Comparison of ENCODE assay signal across 1 cellular context in genomic region chr20:11891081-11891826, GRCh38.
TF ChIP-seq lines count a peak whose summit lies in the region.

No MANE protein-coding gene starts in this region.

TF ChIP-seq in HepG2, 621 proteins besides CTCF, POLR2A, EP300 and RAD21 (continued from another document and continues in another):
- TF ChIP-seq, protein P1, sequence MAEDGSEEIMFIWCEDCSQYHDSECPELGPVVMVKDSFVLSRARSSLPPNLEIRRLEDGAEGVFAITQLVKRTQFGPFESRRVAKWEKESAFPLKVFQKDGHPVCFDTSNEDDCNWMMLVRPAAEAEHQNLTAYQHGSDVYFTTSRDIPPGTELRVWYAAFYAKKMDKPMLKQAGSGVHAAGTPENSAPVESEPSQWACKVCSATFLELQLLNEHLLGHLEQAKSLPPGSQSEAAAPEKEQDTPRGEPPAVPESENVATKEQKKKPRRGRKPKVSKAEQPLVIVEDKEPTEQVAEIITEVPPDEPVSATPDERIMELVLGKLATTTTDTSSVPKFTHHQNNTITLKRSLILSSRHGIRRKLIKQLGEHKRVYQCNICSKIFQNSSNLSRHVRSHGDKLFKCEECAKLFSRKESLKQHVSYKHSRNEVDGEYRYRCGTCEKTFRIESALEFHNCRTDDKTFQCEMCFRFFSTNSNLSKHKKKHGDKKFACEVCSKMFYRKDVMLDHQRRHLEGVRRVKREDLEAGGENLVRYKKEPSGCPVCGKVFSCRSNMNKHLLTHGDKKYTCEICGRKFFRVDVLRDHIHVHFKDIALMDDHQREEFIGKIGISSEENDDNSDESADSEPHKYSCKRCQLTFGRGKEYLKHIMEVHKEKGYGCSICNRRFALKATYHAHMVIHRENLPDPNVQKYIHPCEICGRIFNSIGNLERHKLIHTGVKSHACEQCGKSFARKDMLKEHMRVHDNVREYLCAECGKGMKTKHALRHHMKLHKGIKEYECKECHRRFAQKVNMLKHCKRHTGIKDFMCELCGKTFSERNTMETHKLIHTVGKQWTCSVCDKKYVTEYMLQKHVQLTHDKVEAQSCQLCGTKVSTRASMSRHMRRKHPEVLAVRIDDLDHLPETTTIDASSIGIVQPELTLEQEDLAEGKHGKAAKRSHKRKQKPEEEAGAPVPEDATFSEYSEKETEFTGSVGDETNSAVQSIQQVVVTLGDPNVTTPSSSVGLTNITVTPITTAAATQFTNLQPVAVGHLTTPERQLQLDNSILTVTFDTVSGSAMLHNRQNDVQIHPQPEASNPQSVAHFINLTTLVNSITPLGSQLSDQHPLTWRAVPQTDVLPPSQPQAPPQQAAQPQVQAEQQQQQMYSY (CRISPR knock-in tag; IDR thresholded peaks at IDR 0.05): no peak
- TF ChIP-seq, protein P2, sequence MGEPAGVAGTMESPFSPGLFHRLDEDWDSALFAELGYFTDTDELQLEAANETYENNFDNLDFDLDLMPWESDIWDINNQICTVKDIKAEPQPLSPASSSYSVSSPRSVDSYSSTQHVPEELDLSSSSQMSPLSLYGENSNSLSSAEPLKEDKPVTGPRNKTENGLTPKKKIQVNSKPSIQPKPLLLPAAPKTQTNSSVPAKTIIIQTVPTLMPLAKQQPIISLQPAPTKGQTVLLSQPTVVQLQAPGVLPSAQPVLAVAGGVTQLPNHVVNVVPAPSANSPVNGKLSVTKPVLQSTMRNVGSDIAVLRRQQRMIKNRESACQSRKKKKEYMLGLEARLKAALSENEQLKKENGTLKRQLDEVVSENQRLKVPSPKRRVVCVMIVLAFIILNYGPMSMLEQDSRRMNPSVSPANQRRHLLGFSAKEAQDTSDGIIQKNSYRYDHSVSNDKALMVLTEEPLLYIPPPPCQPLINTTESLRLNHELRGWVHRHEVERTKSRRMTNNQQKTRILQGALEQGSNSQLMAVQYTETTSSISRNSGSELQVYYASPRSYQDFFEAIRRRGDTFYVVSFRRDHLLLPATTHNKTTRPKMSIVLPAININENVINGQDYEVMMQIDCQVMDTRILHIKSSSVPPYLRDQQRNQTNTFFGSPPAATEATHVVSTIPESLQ (CRISPR knock-in tag; conservative IDR thresholded peaks at IDR 0.05): no peak
- TF ChIP-seq, protein P3, sequence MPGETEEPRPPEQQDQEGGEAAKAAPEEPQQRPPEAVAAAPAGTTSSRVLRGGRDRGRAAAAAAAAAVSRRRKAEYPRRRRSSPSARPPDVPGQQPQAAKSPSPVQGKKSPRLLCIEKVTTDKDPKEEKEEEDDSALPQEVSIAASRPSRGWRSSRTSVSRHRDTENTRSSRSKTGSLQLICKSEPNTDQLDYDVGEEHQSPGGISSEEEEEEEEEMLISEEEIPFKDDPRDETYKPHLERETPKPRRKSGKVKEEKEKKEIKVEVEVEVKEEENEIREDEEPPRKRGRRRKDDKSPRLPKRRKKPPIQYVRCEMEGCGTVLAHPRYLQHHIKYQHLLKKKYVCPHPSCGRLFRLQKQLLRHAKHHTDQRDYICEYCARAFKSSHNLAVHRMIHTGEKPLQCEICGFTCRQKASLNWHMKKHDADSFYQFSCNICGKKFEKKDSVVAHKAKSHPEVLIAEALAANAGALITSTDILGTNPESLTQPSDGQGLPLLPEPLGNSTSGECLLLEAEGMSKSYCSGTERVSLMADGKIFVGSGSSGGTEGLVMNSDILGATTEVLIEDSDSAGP (CRISPR knock-in tag; IDR thresholded peaks at IDR 0.05; ENCODE audit: borderline replicate concordance): no peak; the same call in 1 of the 2 replicates
- no peak for TF ChIP-seq STAT5B (CRISPR knock-in tag; IDR thresholded peaks at IDR 0.05)
- peak; percentile 73; the same call in 1 of the 2 replicates for TF ChIP-seq ARID4A (CRISPR knock-in tag; IDR thresholded peaks at IDR 0.05; ENCODE audit: borderline replicate concordance)
- no peak; the same call in 1 of the 2 replicates for TF ChIP-seq KLF9 (CRISPR knock-in tag; IDR thresholded peaks at IDR 0.05; ENCODE audit: low read depth)
- peak; percentile 35; the same call in 1 of the 2 replicates for TF ChIP-seq ZNF891 (CRISPR knock-in tag; IDR thresholded peaks at IDR 0.05)
- TF ChIP-seq ZNF276 (CRISPR knock-in tag; IDR thresholded peaks at IDR 0.05; ENCODE audit: low read depth): no peak; the same call in 1 of the 2 replicates
- TF ChIP-seq, protein P4, sequence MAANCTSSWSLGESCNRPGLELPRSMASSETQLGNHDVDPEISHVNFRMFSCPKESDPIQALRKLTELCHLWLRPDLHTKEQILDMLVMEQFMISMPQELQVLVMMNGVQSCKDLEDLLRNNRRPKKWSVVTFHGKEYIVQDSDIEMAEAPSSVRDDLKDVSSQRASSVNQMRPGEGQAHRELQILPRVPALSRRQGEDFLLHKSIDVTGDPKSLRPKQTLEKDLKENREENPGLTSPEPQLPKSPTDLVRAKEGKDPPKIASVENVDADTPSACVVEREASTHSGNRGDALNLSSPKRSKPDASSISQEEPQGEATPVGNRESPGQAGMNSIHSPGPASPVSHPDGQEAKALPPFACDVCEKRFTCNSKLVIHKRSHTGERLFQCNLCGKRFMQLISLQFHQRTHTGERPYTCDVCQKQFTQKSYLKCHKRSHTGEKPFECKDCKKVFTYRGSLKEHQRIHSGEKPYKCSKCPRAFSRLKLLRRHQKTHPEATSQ (CRISPR knock-in tag; IDR thresholded peaks at IDR 0.05; ENCODE audit: borderline replicate concordance): no peak
- TF ChIP-seq ZNF639 (CRISPR knock-in tag; conservative IDR thresholded peaks at IDR 0.05): peak; percentile 15; the same call in 1 of the 2 replicates
- no peak for TF ChIP-seq ELK4 (CRISPR knock-in tag; IDR thresholded peaks at IDR 0.05; ENCODE audit: borderline replicate concordance)
- no peak for TF ChIP-seq ZNF614 (CRISPR knock-in tag; IDR thresholded peaks at IDR 0.05; ENCODE audit: borderline replicate concordance)
- no peak for TF ChIP-seq NFRKB (IDR thresholded peaks at IDR 0.05)
- TF ChIP-seq, protein P5, sequence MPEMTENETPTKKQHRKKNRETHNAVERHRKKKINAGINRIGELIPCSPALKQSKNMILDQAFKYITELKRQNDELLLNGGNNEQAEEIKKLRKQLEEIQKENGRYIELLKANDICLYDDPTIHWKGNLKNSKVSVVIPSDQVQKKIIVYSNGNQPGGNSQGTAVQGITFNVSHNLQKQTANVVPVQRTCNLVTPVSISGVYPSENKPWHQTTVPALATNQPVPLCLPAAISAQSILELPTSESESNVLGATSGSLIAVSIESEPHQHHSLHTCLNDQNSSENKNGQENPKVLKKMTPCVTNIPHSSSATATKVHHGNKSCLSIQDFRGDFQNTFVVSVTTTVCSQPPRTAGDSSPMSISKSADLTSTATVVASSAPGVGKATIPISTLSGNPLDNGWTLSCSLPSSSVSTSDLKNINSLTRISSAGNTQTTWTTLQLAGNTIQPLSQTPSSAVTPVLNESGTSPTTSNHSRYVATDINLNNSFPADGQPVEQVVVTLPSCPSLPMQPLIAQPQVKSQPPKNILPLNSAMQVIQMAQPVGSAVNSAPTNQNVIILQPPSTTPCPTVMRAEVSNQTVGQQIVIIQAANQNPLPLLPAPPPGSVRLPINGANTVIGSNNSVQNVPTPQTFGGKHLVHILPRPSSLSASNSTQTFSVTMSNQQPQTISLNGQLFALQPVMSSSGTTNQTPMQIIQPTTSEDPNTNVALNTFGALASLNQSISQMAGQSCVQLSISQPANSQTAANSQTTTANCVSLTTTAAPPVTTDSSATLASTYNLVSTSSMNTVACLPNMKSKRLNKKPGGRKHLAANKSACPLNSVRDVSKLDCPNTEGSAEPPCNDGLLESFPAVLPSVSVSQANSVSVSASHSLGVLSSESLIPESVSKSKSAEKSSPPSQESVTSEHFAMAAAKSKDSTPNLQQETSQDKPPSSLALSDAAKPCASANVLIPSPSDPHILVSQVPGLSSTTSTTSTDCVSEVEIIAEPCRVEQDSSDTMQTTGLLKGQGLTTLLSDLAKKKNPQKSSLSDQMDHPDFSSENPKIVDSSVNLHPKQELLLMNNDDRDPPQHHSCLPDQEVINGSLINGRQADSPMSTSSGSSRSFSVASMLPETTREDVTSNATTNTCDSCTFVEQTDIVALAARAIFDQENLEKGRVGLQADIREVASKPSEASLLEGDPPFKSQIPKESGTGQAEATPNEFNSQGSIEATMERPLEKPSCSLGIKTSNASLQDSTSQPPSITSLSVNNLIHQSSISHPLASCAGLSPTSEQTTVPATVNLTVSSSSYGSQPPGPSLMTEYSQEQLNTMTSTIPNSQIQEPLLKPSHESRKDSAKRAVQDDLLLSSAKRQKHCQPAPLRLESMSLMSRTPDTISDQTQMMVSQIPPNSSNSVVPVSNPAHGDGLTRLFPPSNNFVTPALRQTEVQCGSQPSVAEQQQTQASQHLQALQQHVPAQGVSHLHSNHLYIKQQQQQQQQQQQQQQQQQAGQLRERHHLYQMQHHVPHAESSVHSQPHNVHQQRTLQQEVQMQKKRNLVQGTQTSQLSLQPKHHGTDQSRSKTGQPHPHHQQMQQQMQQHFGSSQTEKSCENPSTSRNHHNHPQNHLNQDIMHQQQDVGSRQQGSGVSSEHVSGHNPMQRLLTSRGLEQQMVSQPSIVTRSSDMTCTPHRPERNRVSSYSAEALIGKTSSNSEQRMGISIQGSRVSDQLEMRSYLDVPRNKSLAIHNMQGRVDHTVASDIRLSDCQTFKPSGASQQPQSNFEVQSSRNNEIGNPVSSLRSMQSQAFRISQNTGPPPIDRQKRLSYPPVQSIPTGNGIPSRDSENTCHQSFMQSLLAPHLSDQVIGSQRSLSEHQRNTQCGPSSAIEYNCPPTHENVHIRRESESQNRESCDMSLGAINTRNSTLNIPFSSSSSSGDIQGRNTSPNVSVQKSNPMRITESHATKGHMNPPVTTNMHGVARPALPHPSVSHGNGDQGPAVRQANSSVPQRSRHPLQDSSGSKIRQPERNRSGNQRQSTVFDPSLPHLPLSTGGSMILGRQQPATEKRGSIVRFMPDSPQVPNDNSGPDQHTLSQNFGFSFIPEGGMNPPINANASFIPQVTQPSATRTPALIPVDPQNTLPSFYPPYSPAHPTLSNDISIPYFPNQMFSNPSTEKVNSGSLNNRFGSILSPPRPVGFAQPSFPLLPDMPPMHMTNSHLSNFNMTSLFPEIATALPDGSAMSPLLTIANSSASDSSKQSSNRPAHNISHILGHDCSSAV (CRISPR knock-in tag; IDR thresholded peaks at IDR 0.05; ENCODE audit: borderline replicate concordance): no peak
- TF ChIP-seq JUNB (CRISPR knock-in tag; IDR thresholded peaks at IDR 0.05; ENCODE audit: borderline replicate concordance): no peak
- TF ChIP-seq POLR2G (IDR thresholded peaks at IDR 0.05; ENCODE audit: low read depth, low read length): peak; percentile 68
- no peak for TF ChIP-seq NFKBIZ (CRISPR knock-in tag; IDR thresholded peaks at IDR 0.05)
- no peak for TF ChIP-seq ZNF615 (CRISPR knock-in tag; IDR thresholded peaks at IDR 0.05; ENCODE audit: borderline replicate concordance)
- TF ChIP-seq PRPF4 (IDR thresholded peaks at IDR 0.05; ENCODE audit: low read depth, low read length, poor library complexity, severe bottlenecking): no peak
